12 cellular contexts compared by ENCODE assay signal in genomic region chr14:99190696-99191662, GRCh38.
DNase-seq lines count a peak whose midpoint lies in the region; ATAC-seq lines count a peak whose summit lies in the region.
"Had no signal": no experiment of that assay in that cellular context is flagged by ENCODE, and none has a peak within 500 bp of the region (broad histone marks: within the 10 kb centered on the region; RNA-seq: fewer than 3 reads in every experiment).

No MANE protein-coding gene starts in this region.

- H3K27me3 Mint-ChIP-seq in activated CD8-positive, alpha-beta T cell treated with anti-CD3 and anti-CD28 coated beads, Interleukin-2, amount 10 ng/mL, durations not matched to agents 7 days and 5 days (ENCODE audit: low read depth) = no peaks in the 10 kb centered on the region

- H3K9ac ChIP-seq in endocrine pancreas (ENCODE audit: control insufficient read depth, insufficient read depth, low read length) = no peak overlapping the region
- peak overlapping the region in 1 of 2 donors; percentile 59 for H3K9ac ChIP-seq in stomach smooth muscle (ENCODE audit: low read length in 2 of 2)

- DNase-seq in SIG-M5 treated with dmso at 0.1 percent for 504 hours (lab: John Stamatoyannopoulos, UW; ENCODE audit: unreplicated experiment) = peak; percentile 2
- DNase-seq in SIG-M5 (lab: John Stamatoyannopoulos, UW) = no peak
- peak; percentile 66 for DNase-seq in activated CD8-positive, alpha-beta T cell treated with anti-CD3 and anti-CD28 coated beads, Interleukin-2, amount 10 ng/mL, durations not matched to agents 7 days and 5 days
- DNase-seq in SK-N-DZ (ENCODE audit: low spot score) = no peak
- DNase-seq in left lobe of liver (ENCODE audit: low spot score) = no peak
- DNase-seq: NCI-H2227 treated with DMSO at 0.1 percent for 48 hours, T1000 had no signal

- H3K4me3 Mint-ChIP-seq in activated CD8-positive, alpha-beta T cell treated with anti-CD3 and anti-CD28 coated beads, Interleukin-2, amount 10 ng/mL, durations not matched to agents 7 days and 5 days = peak overlapping the region; percentile 88

- H3K27ac Mint-ChIP-seq in activated CD8-positive, alpha-beta T cell treated with anti-CD3 and anti-CD28 coated beads, Interleukin-2, amount 10 ng/mL, durations not matched to agents 7 days and 5 days = peak overlapping the region; percentile 95
- H3K27ac Mint-ChIP-seq: progenitor cell of endocrine pancreas had no signal

- H3K4me1 ChIP-seq in endocrine pancreas (ENCODE audit: control insufficient read depth, insufficient read depth, low read length) = no peaks in the 10 kb centered on the region
- H3K4me1 ChIP-seq in stomach smooth muscle (ENCODE audit: control insufficient read depth, insufficient read depth, low read length) = peaks cover 13% of the 10 kb centered on the region

- no peaks in the 10 kb centered on the region for H3K9me3 Mint-ChIP-seq in activated CD8-positive, alpha-beta T cell treated with anti-CD3 and anti-CD28 coated beads, Interleukin-2, amount 10 ng/mL, durations not matched to agents 7 days and 5 days (ENCODE audit: insufficient read depth)

- no peaks in the 10 kb centered on the region for H3K36me3 ChIP-seq in endocrine pancreas (ENCODE audit: control insufficient read depth, insufficient read depth, low read length)
- H3K36me3 ChIP-seq in stomach smooth muscle (ENCODE audit: control insufficient read depth in 2 of 2, insufficient read depth in 2 of 2, low read length in 2 of 2) = no peaks in the 10 kb centered on the region

- POLR2A ChIA-PET in activated CD8-positive, alpha-beta T cell treated with anti-CD3 and anti-CD28 coated beads, Interleukin-2, amount 10 ng/mL, durations not matched to agents 7 days and 5 days (lab: Charles Lee) = interaction anchor here (0.7 to 1.4 kb wide), 4 partner anchors 13 to 1213 kb away, joined by 3 to 5 read pairs (median 5); no protein-coding TSS in a partner anchor

- peaks cover 67% of the 10 kb centered on the region for H3K36me3 Mint-ChIP-seq in activated CD8-positive, alpha-beta T cell treated with anti-CD3 and anti-CD28 coated beads, Interleukin-2, amount 10 ng/mL, durations not matched to agents 7 days and 5 days (ENCODE audit: low read depth)

- CTCF ChIA-PET in activated CD8-positive, alpha-beta T cell treated with anti-CD3 and anti-CD28 coated beads, Interleukin-2, amount 10 ng/mL, durations not matched to agents 7 days and 5 days (lab: Charles Lee) = interaction anchor here (0.6 to 7.5 kb wide), 9 partner anchors 12 to 1202 kb away, joined by 3 to 86 read pairs (median 5); partner anchors contain the start of gene BCL11B

- H3K9me3 ChIP-seq in endocrine pancreas (ENCODE audit: control insufficient read depth, low read length) (no peaks in the 10 kb centered on the region), stomach smooth muscle (ENCODE audit: control insufficient read depth in 2 of 2, low read length in 2 of 2) (no peaks in the 10 kb centered on the region)

- peak; percentile 25 for ATAC-seq in activated CD8-positive, alpha-beta T cell treated with anti-CD3 and anti-CD28 coated beads, Interleukin-2, amount 10 ng/mL, durations not matched to agents 7 days and 5 days
- ATAC-seq in HG02623 (IDR thresholded peaks at IDR 0.05; ENCODE audit: unreplicated experiment) (no peak), left lobe of liver (no peak)

- H3K4me1 Mint-ChIP-seq in activated CD8-positive, alpha-beta T cell treated with anti-CD3 and anti-CD28 coated beads, Interleukin-2, amount 10 ng/mL, durations not matched to agents 7 days and 5 days (ENCODE audit: low read depth) = peaks cover 93% of the 10 kb centered on the region

- H3K27me3 ChIP-seq in endocrine pancreas (ENCODE audit: control insufficient read depth, insufficient read depth, low read length) = peaks cover 3% of the 10 kb centered on the region
- no peaks in the 10 kb centered on the region for H3K27me3 ChIP-seq in stomach smooth muscle (ENCODE audit: control insufficient read depth in 1 of 2, insufficient read depth in 2 of 2, low read length in 2 of 2)

- peak overlapping the region; percentile 6 for H3K27ac ChIP-seq in stomach smooth muscle (ENCODE audit: low read length)
- H3K27ac ChIP-seq: HL-60 had no signal

- H3K4me3 ChIP-seq in endocrine pancreas (ENCODE audit: control insufficient read depth, insufficient read depth, low read length) = peak overlapping the region; percentile 62
- H3K4me3 ChIP-seq in stomach smooth muscle (ENCODE audit: low read length in 2 of 2) = peak overlapping the region; percentile 68 to 75

Comparison
In these comparisons a context has a peak if more than half of its experiments do, and no peak if none do; other contexts are left out.
1. DNase-seq: peak in SIG-M5 treated with dmso at 0.1 percent for 504 hours (single experiment) and activated CD8-positive, alpha-beta T cell treated with anti-CD3 and anti-CD28 coated beads, Interleukin-2, amount 10 ng/mL, durations not matched to agents 7 days and 5 days (single experiment); none in SIG-M5 (single experiment), SK-N-DZ (single experiment) and left lobe of liver (single experiment).